8 cellular contexts compared by ENCODE assay signal in the genomic region with DNA sequence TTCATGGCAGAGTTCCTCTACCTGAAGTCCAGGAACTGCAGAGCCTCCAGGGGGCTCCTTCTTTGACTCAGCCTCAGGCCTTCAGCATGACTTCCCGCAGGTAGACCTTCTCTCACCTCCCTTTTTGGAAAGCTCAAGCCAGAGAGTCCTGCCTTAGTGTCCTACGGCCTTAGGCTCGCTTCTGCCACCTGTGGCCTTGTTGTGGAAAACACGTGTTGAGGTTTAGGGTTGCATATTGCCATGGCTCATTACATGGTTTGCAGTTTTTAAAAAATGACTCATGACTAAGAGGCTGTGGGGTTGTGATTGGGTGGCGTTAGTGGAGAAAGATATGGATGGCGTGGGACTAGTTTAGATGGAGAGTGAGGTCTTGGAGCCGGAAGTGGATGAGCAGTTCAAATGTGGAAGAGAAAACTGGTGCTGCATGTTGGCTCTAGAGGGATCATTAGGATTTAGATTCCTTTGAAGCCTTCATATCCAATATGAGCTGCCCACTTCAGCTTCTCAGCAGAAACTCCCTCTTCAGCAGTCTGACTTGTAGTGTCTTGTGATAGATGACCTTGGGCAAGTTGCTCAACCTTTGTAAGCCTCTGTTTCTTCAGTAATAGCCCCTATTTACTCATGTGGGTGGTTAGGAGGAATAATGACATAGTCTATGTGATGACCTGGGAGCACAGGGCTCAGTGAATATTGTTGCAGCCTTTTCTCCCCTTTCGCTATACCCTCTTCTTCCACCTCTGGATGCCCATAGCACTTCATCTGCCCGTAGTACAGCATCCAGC. TPM values are rescaled to one million over a fixed set of nuclear protein-coding genes. Genes with fewer than 3 reads are reported as not detected.
DNase-seq lines count a peak whose midpoint lies in the region; ATAC-seq and TF ChIP-seq lines count a peak whose summit lies in the region.

No MANE protein-coding gene starts in this region.

- DNase-seq in NCI-H226, result peak; percentile 35
- DNase-seq in body of pancreas, result peak; percentile 65 to 78 (median 74)
- DNase-seq in mesenchymal stem cell, result peak; percentile 58
- DNase-seq in suprapubic skin (ENCODE audit: low spot score in 2 of 2), result no peak
- no peak for DNase-seq in head of caudate nucleus

- H3K9me3 ChIP-seq in body of pancreas (no peaks in the 10 kb centered on the region), mesenchymal stem cell (ENCODE audit: control insufficient read depth, low read length) (no peaks in the 10 kb centered on the region), suprapubic skin (no peaks in the 10 kb centered on the region)

- no peak overlapping the region for H3K23ac ChIP-seq in mesenchymal stem cell (ENCODE audit: low read length in 2 of 2)

- H2AK5ac ChIP-seq in mesenchymal stem cell (ENCODE audit: low read length, severe bottlenecking), result peak overlapping the region; percentile 15

- H3K4me3 ChIP-seq in body of pancreas (no peak overlapping the region), mesenchymal stem cell (ENCODE audit: insufficient read depth in 1 of 2, low read depth in 1 of 2, low read length in 2 of 2) (no peak overlapping the region), suprapubic skin (no peak overlapping the region)

- H3K9ac ChIP-seq in mesenchymal stem cell (ENCODE audit: low read length), result no peak overlapping the region

- peak overlapping the region in 1 of 2 experiments; percentile 25 for H3K18ac ChIP-seq in mesenchymal stem cell (ENCODE audit: low read depth in 1 of 2, low read length in 2 of 2)

- H3K36me3 ChIP-seq in body of pancreas (replicated peaks in 1 of 2; ENCODE audit: insufficient read depth in 1 of 2, low read depth in 2 of 2), result no peaks in the 10 kb centered on the region
- no peaks in the 10 kb centered on the region for H3K36me3 ChIP-seq in mesenchymal stem cell (ENCODE audit: control insufficient read depth in 1 of 2, insufficient read depth in 2 of 2, low read depth in 1 of 2, low read length in 2 of 2)
- no peaks in the 10 kb centered on the region for H3K36me3 ChIP-seq in suprapubic skin

- H2AFZ ChIP-seq in mesenchymal stem cell (ENCODE audit: low read depth, low read length), result no peak overlapping the region

- peak; percentile 62 for ATAC-seq in GM18519 (IDR thresholded peaks at IDR 0.05; ENCODE audit: low FRiP score, unreplicated experiment)
- peak; percentile 91 for ATAC-seq in HG02884 (IDR thresholded peaks at IDR 0.05; ENCODE audit: unreplicated experiment)
- ATAC-seq in body of pancreas, result peak; percentile 91

- 52 to 63% methylated on average over 9 of the region's 9 CpGs for WGBS in body of pancreas, 2 donors
- 67% methylated on average over 8 of the region's 9 CpGs for WGBS in mesenchymal stem cell
- 72% methylated on average over 9 of the region's 9 CpGs for WGBS in suprapubic skin

- H3K4me2 ChIP-seq in mesenchymal stem cell (ENCODE audit: low read length, poor library complexity, severe bottlenecking), result no peak overlapping the region

- TF ChIP-seq CTCF in C4-2B (conservative IDR thresholded peaks at IDR 0.05) (peak; percentile 84), body of pancreas (IDR thresholded peaks at IDR 0.05) (peak in 6 of 7 experiments; percentile 39 to 74 (median 62)), suprapubic skin (IDR thresholded peaks at IDR 0.05) (peak in 1 of 2 donors; percentile 17)

- H2BK120ac ChIP-seq in mesenchymal stem cell (ENCODE audit: low read depth, low read length), result no peak overlapping the region

- no peak overlapping the region for H3K4ac ChIP-seq in mesenchymal stem cell (ENCODE audit: low read depth in 1 of 2, low read length in 2 of 2)

- no peak for TF ChIP-seq POLR2A in body of pancreas (IDR thresholded peaks at IDR 0.05)
- no peak for TF ChIP-seq POLR2A in suprapubic skin (IDR thresholded peaks at IDR 0.05)

- no peak overlapping the region for H4K8ac ChIP-seq in mesenchymal stem cell (ENCODE audit: low read length)

- no peak overlapping the region for H2BK15ac ChIP-seq in mesenchymal stem cell (ENCODE audit: low read depth, poor library complexity, severe bottlenecking)

- H3K4me1 ChIP-seq in body of pancreas (peaks cover 13% of the 10 kb centered on the region), mesenchymal stem cell (ENCODE audit: control insufficient read depth, insufficient read depth, low read depth, low read length) (peaks cover 3% of the 10 kb centered on the region), suprapubic skin (no peaks in the 10 kb centered on the region)

- no peaks in the 10 kb centered on the region for H3K27me3 ChIP-seq in body of pancreas
- H3K27me3 ChIP-seq in mesenchymal stem cell (ENCODE audit: control insufficient read depth in 1 of 2, insufficient read depth in 1 of 2, low read length in 2 of 2), result no peaks in the 10 kb centered on the region
- no peaks in the 10 kb centered on the region for H3K27me3 ChIP-seq in suprapubic skin

- H2BK12ac ChIP-seq in mesenchymal stem cell (ENCODE audit: low read length in 2 of 2), result peak overlapping the region in 1 of 2 experiments; percentile 53

- TF ChIP-seq EP300 in suprapubic skin (IDR thresholded peaks at IDR 0.05), result no peak

- H4K91ac ChIP-seq in mesenchymal stem cell (ENCODE audit: low read length), result no peak overlapping the region

- no peaks in the 10 kb centered on the region for H3K79me1 ChIP-seq in mesenchymal stem cell (replicated peaks; ENCODE audit: low read length, poor library complexity, severe bottlenecking)

- H2BK5ac ChIP-seq in mesenchymal stem cell (ENCODE audit: low read depth, low read length, poor library complexity, severe bottlenecking), result no peak overlapping the region

- H3K27ac ChIP-seq in C4-2B, result peak overlapping the region; percentile 13; the same call in 1 of the 2 replicates
- H3K27ac ChIP-seq in body of pancreas, result no peak overlapping the region
- H3K27ac ChIP-seq in mesenchymal stem cell (ENCODE audit: low read length, poor library complexity, severe bottlenecking), result no peak overlapping the region
- no peak overlapping the region for H3K27ac ChIP-seq in suprapubic skin

- H3K14ac ChIP-seq in mesenchymal stem cell (ENCODE audit: low read length in 2 of 2), result no peak overlapping the region

- intact Hi-C loops in body of pancreas (cut with DNase I) (loop anchor here (10.0 kb wide), 1 partner anchor 414 kb away; no protein-coding TSS in a partner anchor), head of caudate nucleus (cut with DNase I) (loop anchor here (10.0 kb wide), 1 partner anchor 404 kb away; no protein-coding TSS in a partner anchor)

RNA-seq across cellular contexts. Expression of a gene that starts 6.5 kb away (rescaled TPM):
- total RNA-seq in body of pancreas (10 to 100 TPM; 12.2 to 17.4 TPM), suprapubic skin (10 to 100 TPM; 12.4 to 17.5 (median 16.1) TPM)
- 3.1 TPM for polyA plus RNA-seq in mesenchymal stem cell (2013, experiment 1 of 2)
- 2.7 TPM for polyA plus RNA-seq in mesenchymal stem cell (2013, experiment 2 of 2)

Comparison
In these comparisons a context has a peak if more than half of its experiments do, and no peak if none do; other contexts are left out.
1. DNase-seq: peak in NCI-H226 (single experiment), body of pancreas (4 of 4) and mesenchymal stem cell (single experiment); none in suprapubic skin (0 of 2) and head of caudate nucleus (0 of 42).
2. Peak in every context shown above with its lines, with median percentiles within 50 percentile points of each other: ATAC-seq.